28 cellular contexts compared by ENCODE assay signal in the genomic region with DNA sequence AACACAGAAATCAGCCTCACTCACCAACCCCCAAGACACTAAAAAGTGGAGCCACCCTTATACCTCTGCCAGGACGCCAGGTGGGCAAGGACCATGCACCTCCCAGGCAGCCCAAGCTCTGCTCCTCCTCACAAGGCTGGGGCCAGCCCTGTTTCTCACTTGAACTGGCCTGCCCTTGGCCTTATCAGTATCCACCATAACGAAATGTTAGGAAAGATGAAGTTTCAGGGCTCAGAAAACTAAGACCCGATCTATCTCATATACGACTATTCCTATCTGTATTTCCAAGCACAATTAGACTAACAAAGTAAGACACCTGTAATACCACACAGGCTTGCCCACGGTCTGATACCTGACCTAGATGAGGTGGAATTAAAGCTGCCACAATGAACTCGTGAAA. TPM values are rescaled to one million over a fixed set of nuclear protein-coding genes. Genes with fewer than 3 reads are reported as not detected.
DNase-seq lines count a peak whose midpoint lies in the region; ATAC-seq and TF ChIP-seq lines count a peak whose summit lies in the region.
"Had no signal": no experiment of that assay in that cellular context is flagged by ENCODE, and none has a peak within 500 bp of the region (broad histone marks: within the 10 kb centered on the region; RNA-seq: fewer than 3 reads in every experiment).

No MANE protein-coding gene starts in this region.

- no peak for TF ChIP-seq POLR2A in esophagus muscularis mucosa (IDR thresholded peaks at IDR 0.05; ENCODE audit: low read depth)

- no peak overlapping the region for H3K4me3 Mint-ChIP-seq in activated CD4-positive, alpha-beta T cell treated with anti-CD3 and anti-CD28 coated beads, Interleukin-2, amount 10 ng/mL, durations not matched to agents 24 days and 14 days
- H3K4me3 Mint-ChIP-seq in HFFc6 = no peak overlapping the region
- no peak overlapping the region for H3K4me3 Mint-ChIP-seq in activated CD8-positive, alpha-beta T cell treated with anti-CD3 and anti-CD28 coated beads for 36 hours
- H3K4me3 Mint-ChIP-seq: B cell; naive thymus-derived CD8-positive, alpha-beta T cell; T-cell had no signal

- no peaks in the 10 kb centered on the region for H3K27me3 Mint-ChIP-seq in activated CD4-positive, alpha-beta T cell treated with anti-CD3 and anti-CD28 coated beads, Interleukin-2, amount 10 ng/mL, durations not matched to agents 24 days and 14 days
- H3K27me3 Mint-ChIP-seq in HFFc6 (ENCODE audit: insufficient read depth) = no peaks in the 10 kb centered on the region
- no peaks in the 10 kb centered on the region for H3K27me3 Mint-ChIP-seq in activated CD8-positive, alpha-beta T cell treated with anti-CD3 and anti-CD28 coated beads for 36 hours
- H3K27me3 Mint-ChIP-seq: B cell; naive thymus-derived CD8-positive, alpha-beta T cell; progenitor cell of endocrine pancreas; T-cell had no signal

- TF ChIP-seq CTCF in HFFc6 (IDR thresholded peaks at IDR 0.05) (no peak), esophagus muscularis mucosa (IDR thresholded peaks at IDR 0.05) (no peak), psoas muscle (IDR thresholded peaks at IDR 0.05) (no peak)
- TF ChIP-seq CTCF in activated CD8-positive, alpha-beta T cell treated with anti-CD3 and anti-CD28 coated beads for 36 hours (IDR thresholded peaks at IDR 0.05) = no peak

- H3K4me3 ChIP-seq in esophagus muscularis mucosa (no peak overlapping the region), psoas muscle (no peak overlapping the region)
- H3K4me3 ChIP-seq: cardiac muscle cell, smooth muscle cell had no signal

- DNase-seq in activated CD4-positive, alpha-beta T cell treated with anti-CD3 and anti-CD28 coated beads, Interleukin-2, amount 10 ng/mL, durations not matched to agents 24 days and 14 days = no peak
- DNase-seq in activated CD4-positive, alpha-beta T cell treated with anti-CD3 and anti-CD28 coated beads, Interleukin-2, amount 50 U/mL, for 4 hours = no peak
- no peak for DNase-seq in HFFc6
- no peak for DNase-seq in esophagus muscularis mucosa (ENCODE audit: extremely low spot score)
- peak in 1 of 2 donors; percentile 22 for DNase-seq in psoas muscle
- DNase-seq in activated CD8-positive, alpha-beta T cell treated with anti-CD3 and anti-CD28 coated beads for 36 hours = no peak
- no peak for DNase-seq in NCI-H1092 (lab: John Stamatoyannopoulos, UW)
- DNase-seq: 8988T; activated CD4-positive, alpha-beta T cell treated with anti-CD3 and anti-CD28 coated beads, Interleukin-2, amount 50 U/mL, for 1 hour; activated CD8-positive, alpha-beta memory T cell treated with anti-CD3 and anti-CD28 coated beads, Interleukin-2, amount 50 U/mL, for 48 hours; activated gamma-delta T cell treated with Interleukin-2 at 50 U/mL for 16 hours; amygdala; Calu3; dermis blood vessel endothelial cell; foreskin melanocyte; IMR-90; naive thymus-derived CD8-positive, alpha-beta T cell; NCI-H1694 treated with DMSO at 0.1 percent for 48 hours; NCI-H774; SIG-M5; stimulated activated CD4-positive, alpha-beta T cell treated with anti-CD3 and anti-CD28 coated beads, Interleukin-4, amount 100 ng/mL, for 4 hours; T-cell had no signal

- ATAC-seq in psoas muscle (no peak), GM21576 (IDR thresholded peaks at IDR 0.05; ENCODE audit: unreplicated experiment) (no peak)
- ATAC-seq in activated CD8-positive, alpha-beta T cell treated with anti-CD3 and anti-CD28 coated beads for 36 hours = no peak
- ATAC-seq: naive thymus-derived CD8-positive, alpha-beta T cell; T-cell had no signal

- intact Hi-C loops in activated CD4-positive, alpha-beta T cell treated with anti-CD3 and anti-CD28 coated beads, Interleukin-2, amount 10 ng/mL, durations not matched to agents 24 days and 14 days (cut with micrococcal nuclease) = no loop called here
- intact Hi-C loops in esophagus muscularis mucosa (cut with DNase I) = no loop called here
- intact Hi-C loops in psoas muscle (cut with DNase I) = no loop called here
- intact Hi-C loops in activated CD8-positive, alpha-beta T cell treated with anti-CD3 and anti-CD28 coated beads for 36 hours (cut with micrococcal nuclease) = no loop called here

- no peaks in the 10 kb centered on the region for H3K36me3 ChIP-seq in esophagus muscularis mucosa
- no peaks in the 10 kb centered on the region for H3K36me3 ChIP-seq in psoas muscle (ENCODE audit: insufficient read depth in 1 of 2, low read depth in 1 of 2)
- H3K36me3 ChIP-seq: cardiac muscle cell had no signal

- H3K4me1 ChIP-seq in esophagus muscularis mucosa = peaks cover 62 to 88% (median 84%) of the 10 kb centered on the region in 4 donors
- peaks cover 68% of the 10 kb centered on the region for H3K4me1 ChIP-seq in psoas muscle

- H3K27me3 ChIP-seq in esophagus muscularis mucosa = no peaks in the 10 kb centered on the region
- H3K27me3 ChIP-seq in psoas muscle (ENCODE audit: insufficient read depth in 3 of 3, low read length in 2 of 3) = no peaks in the 10 kb centered on the region
- H3K27me3 ChIP-seq: cardiac muscle cell had no signal

- H3K9me3 Mint-ChIP-seq in activated CD4-positive, alpha-beta T cell treated with anti-CD3 and anti-CD28 coated beads, Interleukin-2, amount 10 ng/mL, durations not matched to agents 24 days and 14 days = no peaks in the 10 kb centered on the region
- H3K9me3 Mint-ChIP-seq in HFFc6 = no peaks in the 10 kb centered on the region
- no peaks in the 10 kb centered on the region for H3K9me3 Mint-ChIP-seq in activated CD8-positive, alpha-beta T cell treated with anti-CD3 and anti-CD28 coated beads for 36 hours
- H3K9me3 Mint-ChIP-seq: naive thymus-derived CD8-positive, alpha-beta T cell; T-cell had no signal

- H3K27ac ChIP-seq in esophagus muscularis mucosa (replicated peaks in 1 of 4) = peak overlapping the region; percentile 36 to 66 (median 52)
- peak overlapping the region; percentile 86 for H3K27ac ChIP-seq in psoas muscle
- H3K27ac ChIP-seq: HL-60 had no signal

- H3K9me3 ChIP-seq in esophagus muscularis mucosa (no peaks in the 10 kb centered on the region), psoas muscle (no peaks in the 10 kb centered on the region)

- CTCF ChIA-PET in activated CD8-positive, alpha-beta T cell treated with anti-CD3 and anti-CD28 coated beads for 36 hours (lab: Charles Lee) = no interaction called here

- POLR2A ChIA-PET in activated CD8-positive, alpha-beta T cell treated with anti-CD3 and anti-CD28 coated beads for 36 hours (lab: Charles Lee) = no interaction called here

- H3K36me3 Mint-ChIP-seq in activated CD4-positive, alpha-beta T cell treated with anti-CD3 and anti-CD28 coated beads, Interleukin-2, amount 10 ng/mL, durations not matched to agents 24 days and 14 days (ENCODE audit: low read depth) = peaks cover 25% of the 10 kb centered on the region
- no peaks in the 10 kb centered on the region; the same call in 1 of the 2 replicates for H3K36me3 Mint-ChIP-seq in HFFc6 (ENCODE audit: low read depth)
- H3K36me3 Mint-ChIP-seq in activated CD8-positive, alpha-beta T cell treated with anti-CD3 and anti-CD28 coated beads for 36 hours (ENCODE audit: low read depth) = peaks cover 36% of the 10 kb centered on the region

- H3K27ac Mint-ChIP-seq in activated CD4-positive, alpha-beta T cell treated with anti-CD3 and anti-CD28 coated beads, Interleukin-2, amount 10 ng/mL, durations not matched to agents 24 days and 14 days = peak overlapping the region; percentile 25
- H3K27ac Mint-ChIP-seq in HFFc6 = peak overlapping the region; percentile 79
- no peak overlapping the region for H3K27ac Mint-ChIP-seq in activated CD8-positive, alpha-beta T cell treated with anti-CD3 and anti-CD28 coated beads for 36 hours
- H3K27ac Mint-ChIP-seq: B cell had no signal

- TF ChIP-seq EP300 in esophagus muscularis mucosa (IDR thresholded peaks at IDR 0.05) = no peak

- 93% methylated on average over 6 of the region's 6 CpGs for WGBS in esophagus muscularis mucosa
- 89 to 93% (median 89%) methylated on average over 6 of the region's 6 CpGs for WGBS in psoas muscle, 3 donors

- H3K4me1 Mint-ChIP-seq in activated CD4-positive, alpha-beta T cell treated with anti-CD3 and anti-CD28 coated beads, Interleukin-2, amount 10 ng/mL, durations not matched to agents 24 days and 14 days = peaks cover 30% of the 10 kb centered on the region
- peaks cover 37% of the 10 kb centered on the region for H3K4me1 Mint-ChIP-seq in HFFc6 (ENCODE audit: low read depth)
- H3K4me1 Mint-ChIP-seq in activated CD8-positive, alpha-beta T cell treated with anti-CD3 and anti-CD28 coated beads for 36 hours (ENCODE audit: low read depth) = peaks cover 52% of the 10 kb centered on the region

RNA-seq across cellular contexts. Expression of gene FBXO31, which starts 6.9 kb away (rescaled TPM):
- 37.1 and 38.9 TPM in 2 replicates for total RNA-seq in activated CD4-positive, alpha-beta T cell treated with anti-CD3 and anti-CD28 coated beads, Interleukin-2, amount 10 ng/mL, durations not matched to agents 24 days and 14 days
- 10 to 100 TPM; 23.0 to 30.0 (median 25.1) TPM for total RNA-seq in HFFc6 (2021; fragmentation: NEBNext Ultra II Directional; extraction: Animal tissue kit (Norgen Biotek cat#: 25700))
- 100 to 1,000 TPM in 2 of 4 donors, 10 to 100 TPM in 2; 68.8 to 173 (median 102) TPM for total RNA-seq in esophagus muscularis mucosa
- total RNA-seq in psoas muscle = 100 to 1,000 TPM in 1 of 4 donors, 10 to 100 TPM in 3; 88.1 to 103 (median 98.5) TPM
- polyA plus RNA-seq in psoas muscle = 10 to 100 TPM; 26.3 to 95.3 (median 48.0) TPM
- 10 to 100 TPM; 32.0 to 32.7 TPM for total RNA-seq in activated CD8-positive, alpha-beta T cell treated with anti-CD3 and anti-CD28 coated beads for 36 hours

RNA-seq across cellular contexts. Expression of gene MAP1LC3B, which starts 15.5 kb away (rescaled TPM):
- 37.6 and 38.3 TPM in 2 replicates for total RNA-seq in activated CD4-positive, alpha-beta T cell treated with anti-CD3 and anti-CD28 coated beads, Interleukin-2, amount 10 ng/mL, durations not matched to agents 24 days and 14 days
- 100 to 1,000 TPM in 2 of 6 experiments, 10 to 100 TPM in 4; 81.3 to 112 (median 85.4) TPM for total RNA-seq in HFFc6 (2021; fragmentation: NEBNext Ultra II Directional; extraction: Animal tissue kit (Norgen Biotek cat#: 25700))
- 10 to 100 TPM; 49.4 to 70.6 (median 57.9) TPM for total RNA-seq in esophagus muscularis mucosa
- 100 to 1,000 TPM; 117 to 189 (median 142) TPM for total RNA-seq in psoas muscle
- 100 to 1,000 TPM; 114 to 189 (median 158) TPM for polyA plus RNA-seq in psoas muscle
- total RNA-seq in activated CD8-positive, alpha-beta T cell treated with anti-CD3 and anti-CD28 coated beads for 36 hours = 10 to 100 TPM; 55.3 to 58.1 TPM

RNA-seq across cellular contexts. Expression of gene C16orf95, which starts 59.5 kb away (rescaled TPM):
- 10.9 and 11.1 TPM in 2 replicates for total RNA-seq in activated CD4-positive, alpha-beta T cell treated with anti-CD3 and anti-CD28 coated beads, Interleukin-2, amount 10 ng/mL, durations not matched to agents 24 days and 14 days
- total RNA-seq in HFFc6 (2021; fragmentation: NEBNext Ultra II Directional; extraction: Animal tissue kit (Norgen Biotek cat#: 25700)) = 10 to 100 TPM in 5 of 6 experiments, 1 to 10 TPM in 1; 8.5 to 15.0 (median 11.7) TPM
- total RNA-seq in esophagus muscularis mucosa (1 to 10 TPM in 3 of 4 donors, under 1 TPM in 1; 0.50 to 3.2 (median 1.8) TPM), psoas muscle (1 to 10 TPM; 5.3 to 8.1 (median 6.0) TPM)
- 1 to 10 TPM; 1.7 to 6.8 (median 2.0) TPM for polyA plus RNA-seq in psoas muscle
- total RNA-seq in activated CD8-positive, alpha-beta T cell treated with anti-CD3 and anti-CD28 coated beads for 36 hours = 10 to 100 TPM; 11.5 to 13.6 TPM
